In genomic region chr4:88003261-88003660, GRCh38 we compare ENCODE assay signal across 25 cellular contexts. TPM values are rescaled to one million over a fixed set of nuclear protein-coding genes. Genes with fewer than 3 reads are reported as not detected.
A peak's percentile ranks its signal among the peaks of the same experiment; 100 is the strongest.
DNase-seq lines count a peak whose midpoint lies in the region; ATAC-seq and TF ChIP-seq lines count a peak whose summit lies in the region.
"Had no signal": no experiment of that assay in that cellular context is flagged by ENCODE, and none has a peak within 500 bp of the region (broad histone marks: within the 10 kb centered on the region; RNA-seq: fewer than 3 reads in every experiment).

No MANE protein-coding gene starts in this region.

- no peaks in the 10 kb centered on the region for H3K36me3 ChIP-seq in BLaER1
- no peaks in the 10 kb centered on the region for H3K36me3 ChIP-seq in smooth muscle cell (ENCODE audit: low read depth)
- H3K36me3 ChIP-seq in right lobe of liver = no peaks in the 10 kb centered on the region

- H3K9ac ChIP-seq in BLaER1 (no peak overlapping the region), smooth muscle cell (ENCODE audit: low read depth) (peak overlapping the region; percentile 32)
- H3K9ac ChIP-seq: SK-N-SH had no signal

- H3K27me3 ChIP-seq in BLaER1 (no peaks in the 10 kb centered on the region; the same call in 1 of the 2 replicates), smooth muscle cell (ENCODE audit: low read depth) (no peaks in the 10 kb centered on the region), right lobe of liver (no peaks in the 10 kb centered on the region)

- H4K20me1 ChIP-seq in BLaER1 = peaks cover 6% of the 10 kb centered on the region
- H4K20me1 ChIP-seq in smooth muscle cell (ENCODE audit: low read depth) = no peaks in the 10 kb centered on the region

- no peak overlapping the region for H3K4me3 ChIP-seq in BLaER1
- no peak overlapping the region for H3K4me3 ChIP-seq in smooth muscle cell
- no peak overlapping the region for H3K4me3 ChIP-seq in right lobe of liver

- H3K4me2 ChIP-seq in BLaER1 (peak overlapping the region; percentile 40; the same call in 1 of the 2 replicates), smooth muscle cell (no peak overlapping the region)
- H3K4me2 ChIP-seq: SK-N-SH had no signal

- no peak for TF ChIP-seq POLR2A in right lobe of liver (IDR thresholded peaks at IDR 0.05)

- H2AFZ ChIP-seq in smooth muscle cell (ENCODE audit: low read depth) = peak overlapping the region; percentile 0

- H3K4me1 ChIP-seq in BLaER1 (peaks cover 14% of the 10 kb centered on the region; the same call in 1 of the 2 replicates), smooth muscle cell (ENCODE audit: low read depth) (no peaks in the 10 kb centered on the region), right lobe of liver (no peaks in the 10 kb centered on the region)

- DNase-seq in NCI-H226 = peak; percentile 25
- DNase-seq in foreskin melanocyte = peak; percentile 48
- no peak for DNase-seq in smooth muscle cell (lab: John Stamatoyannopoulos, UW; ENCODE audit: unreplicated experiment)
- no peak for DNase-seq in right lobe of liver
- no peak for DNase-seq in NCI-H1048 (lab: John Stamatoyannopoulos, UW)
- DNase-seq in Right ventricle myocardium inferior (ENCODE audit: missing footprints) = no peak
- DNase-seq: activated CD4-positive, alpha-beta T cell treated with anti-CD3 and anti-CD28 coated beads for 48 hours; activated T-cell treated with anti-CD3 and anti-CD28 coated beads, Interleukin-2, amount 50 U/mL, for 4 hours; CD4-positive, alpha-beta T cell; GF-D8; islet precursor cell; Kasumi-1; NCI-H1092; NCI-H187 treated with DMSO at 0.1 percent for 48 hours; SK-N-SH; small intestine; stimulated activated CD4-positive, alpha-beta T cell treated with anti-CD3 and anti-CD28 coated beads, Interleukin-2, amount 100 ng/mL, for 24 hours; T-helper 2 cell had no signal

- TF ChIP-seq CTCF in smooth muscle cell (IDR thresholded peaks at IDR 0.05; ENCODE audit: borderline replicate concordance, insufficient read depth, poor library complexity, severe bottlenecking) (no peak), right lobe of liver (IDR thresholded peaks at IDR 0.05) (no peak)

- ATAC-seq in right lobe of liver = no peak
- ATAC-seq in GM19324 (IDR thresholded peaks at IDR 0.05; ENCODE audit: low FRiP score, unreplicated experiment) = no peak
- no peak for ATAC-seq in Right ventricle myocardium inferior
- ATAC-seq: activated T-cell treated with anti-CD3 and anti-CD28 coated beads, Interleukin-2, amount 50 U/mL, for 4 hours; HepG2 had no signal

- intact Hi-C loops in right lobe of liver (cut with DNase I) (no loop called here), Right ventricle myocardium inferior (cut with DNase I) (no loop called here)

- H3F3A ChIP-seq in smooth muscle cell (ENCODE audit: low read depth) = no peaks in the 10 kb centered on the region

- H3K27ac ChIP-seq in BLaER1 = no peak overlapping the region
- H3K27ac ChIP-seq in smooth muscle cell (ENCODE audit: low read depth) = peak overlapping the region; percentile 28
- no peak overlapping the region for H3K27ac ChIP-seq in right lobe of liver
- H3K27ac ChIP-seq: HL-60, RWPE1 had no signal

- H3K9me3 ChIP-seq in BLaER1 (peaks cover 3% of the 10 kb centered on the region; the same call in 1 of the 2 replicates), smooth muscle cell (replicated peaks; ENCODE audit: low read depth) (no peaks in the 10 kb centered on the region), right lobe of liver (no peaks in the 10 kb centered on the region)
- H3K9me3 ChIP-seq: SK-N-SH had no signal

- WGBS in smooth muscle cell (ENCODE audit: low lambda C conversion rate) = 21% methylated on average over 3 of the region's 3 CpGs
- 55% methylated on average over 3 of the region's 3 CpGs for WGBS in right lobe of liver (ENCODE audit: insufficient coverage, low coverage, low lambda C conversion rate, missing lambda C conversion rate)

- H3K79me2 ChIP-seq in smooth muscle cell (ENCODE audit: low read depth) = peaks cover 2% of the 10 kb centered on the region

RNA-seq across cellular contexts. Expression of gene PKD2, which starts 4.2 kb away (rescaled TPM):
- total RNA-seq in smooth muscle cell (40.6 and 41.4 TPM in 2 replicates), right lobe of liver (1 to 10 TPM; 5.5 to 9.0 (median 6.7) TPM), Right ventricle myocardium inferior (12.3 TPM)
- polyA plus RNA-seq in smooth muscle cell = 13.1 and 19.8 TPM in 2 replicates

RNA-seq across cellular contexts. Expression of gene SPP1, which starts 27.7 kb away (rescaled TPM):
- total RNA-seq in smooth muscle cell = 29.6 and 37.3 TPM in 2 replicates
- polyA plus RNA-seq in smooth muscle cell = 16.2 and 102 TPM in 2 replicates
- total RNA-seq in right lobe of liver = 100 to 1,000 TPM in 1 of 6 experiments, 10 to 100 TPM in 2, 1 to 10 TPM in 3; 6.0 to 240 (median 15.5) TPM
- total RNA-seq in Right ventricle myocardium inferior = 5.0 TPM
- total RNA-seq: activated CD8-positive, alpha-beta memory T cell treated with anti-CD3 and anti-CD28 coated beads for 36 hours; CD4-positive, alpha-beta T cell; pulmonary artery endothelial cell had no signal

Comparison
In these comparisons a context has a peak if more than half of its experiments do, and no peak if none do; other contexts are left out.
1. DNase-seq: peak in NCI-H226 (single experiment) and foreskin melanocyte (single experiment); none in smooth muscle cell (single experiment), right lobe of liver (0 of 3), NCI-H1048 (single experiment) and Right ventricle myocardium inferior (single experiment).